ENCODE assay signal across 9 cellular contexts in the genomic region with DNA sequence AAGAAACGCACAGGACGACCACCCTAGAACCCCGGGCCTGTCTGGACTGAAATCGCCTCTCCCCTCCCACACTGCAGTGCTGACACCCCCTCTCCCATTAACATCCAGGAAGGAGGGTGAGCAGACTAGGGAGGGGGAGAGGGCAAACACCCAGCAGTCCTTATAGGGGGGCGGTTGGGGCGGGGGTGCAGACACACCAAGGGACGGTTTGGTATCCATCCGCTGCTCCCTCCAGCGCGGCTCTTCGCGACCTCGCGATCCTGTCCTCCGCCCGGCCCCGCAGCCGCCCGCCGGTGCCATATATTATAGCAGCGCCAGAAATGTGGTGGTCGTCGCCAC. TPM values are rescaled to one million over a fixed set of nuclear protein-coding genes. Genes with fewer than 3 reads are reported as not detected.
DNase-seq lines count a peak whose midpoint lies in the region; ATAC-seq, FAIRE-seq and TF ChIP-seq lines count a peak whose summit lies in the region.
"Had no signal": no experiment of that assay in that cellular context is flagged by ENCODE, and none has a peak within 500 bp of the region (broad histone marks: within the 10 kb centered on the region; RNA-seq: fewer than 3 reads in every experiment).

No MANE protein-coding gene starts in this region.

- peak overlapping the region; percentile 78 for H3K27ac ChIP-seq in CD8-positive, alpha-beta T cell (ENCODE audit: low read depth, low read length)
- H3K27ac ChIP-seq in RWPE2 (ENCODE audit: poor library complexity, severe bottlenecking), result no peak overlapping the region
- H3K27ac ChIP-seq in pancreas, result no peak overlapping the region

- H3K36me3 Mint-ChIP-seq in CD8-positive, alpha-beta T cell, result peaks cover 30% of the 10 kb centered on the region
- peaks cover 8% of the 10 kb centered on the region for H3K36me3 Mint-ChIP-seq in Calu3 (ENCODE audit: insufficient read depth, unreplicated experiment)

- H3K4me3 Mint-ChIP-seq in CD8-positive, alpha-beta T cell, result peak overlapping the region; percentile 99
- no peak overlapping the region for H3K4me3 Mint-ChIP-seq in Calu3 (ENCODE audit: low read depth, unreplicated experiment)

- no peaks in the 10 kb centered on the region for H3K36me3 ChIP-seq in CD8-positive, alpha-beta T cell (ENCODE audit: insufficient read depth, low read length)
- H3K36me3 ChIP-seq in RWPE2 (ENCODE audit: low read depth) (no peaks in the 10 kb centered on the region), pancreas (no peaks in the 10 kb centered on the region)

- WGBS in pancreas, 2 donors, result 17 to 47% methylated on average over 18 to 23 of the region's 23 CpGs

- no TSS peak for BruUV-seq in Calu3 (replicated peaks; lab: Mats Ljungman, UMichigan)

- POLR2A ChIA-PET in CD8-positive, alpha-beta T cell (lab: Charles Lee), result no interaction called here

- peak; percentile 8 for ATAC-seq in CD8-positive, alpha-beta T cell
- no peak for ATAC-seq in RWPE2 (ENCODE audit: low read depth)
- peak in 3 of 4 donors; percentile 17 to 46 (median 33) for ATAC-seq in pancreas

- peaks cover 34% of the 10 kb centered on the region for H3K4me1 Mint-ChIP-seq in CD8-positive, alpha-beta T cell (ENCODE audit: low read depth)
- no peaks in the 10 kb centered on the region for H3K4me1 Mint-ChIP-seq in Calu3 (ENCODE audit: low read depth, unreplicated experiment)

- CTCF ChIA-PET in CD8-positive, alpha-beta T cell (lab: Charles Lee), result no interaction called here
- CTCF ChIA-PET in Calu3 (lab: Charles Lee), result no interaction called here

- peak in 1 of 7 experiments; percentile 16 for DNase-seq in CD8-positive, alpha-beta T cell
- DNase-seq in RWPE2 (ENCODE audit: low spot score) (no peak), fibroblast of pulmonary artery (ENCODE audit: low read depth) (no peak), pancreas (no peak), hepatic stellate cell (ENCODE audit: low spot score) (no peak), NCI-H2171 treated with DMSO at 0.1 percent for 48 hours (lab: John Stamatoyannopoulos, UW) (no peak), Calu3 (no peak), DMS53 treated with DMSO at 0.1 percent for 48 hours (lab: John Stamatoyannopoulos, UW; ENCODE audit: unreplicated experiment) (no peak)

- no peaks in the 10 kb centered on the region for H3K27me3 ChIP-seq in CD8-positive, alpha-beta T cell (ENCODE audit: insufficient read depth, low read length)
- H3K27me3 ChIP-seq in RWPE2 (ENCODE audit: insufficient read depth, poor library complexity, severe bottlenecking), result no peaks in the 10 kb centered on the region
- no peaks in the 10 kb centered on the region for H3K27me3 ChIP-seq in pancreas

- intact Hi-C loops in CD8-positive, alpha-beta T cell (cut with DNase I, micrococcal nuclease), result loop anchor here (1.0 to 10.0 kb wide), 6 partner anchors 8 to 1239 kb away; a partner anchor contains a TSS
- intact Hi-C loops in pancreas (cut with DNase I), result no loop called here
- intact Hi-C loops in Calu3 (cut with micrococcal nuclease; ENCODE audit: unreplicated experiment), result no loop called here

- H3K9me3 Mint-ChIP-seq in CD8-positive, alpha-beta T cell, result no peaks in the 10 kb centered on the region
- no peaks in the 10 kb centered on the region for H3K9me3 Mint-ChIP-seq in Calu3 (ENCODE audit: low read depth, unreplicated experiment)

- H3K4me3 ChIP-seq in CD8-positive, alpha-beta T cell (ENCODE audit: low read depth, low read length), result peak overlapping the region; percentile 73
- H3K4me3 ChIP-seq in RWPE2 (ENCODE audit: severe bottlenecking), result peak overlapping the region; percentile 16
- H3K4me3 ChIP-seq in fibroblast of pulmonary artery (replicated peaks; ENCODE audit: low read depth, low read length), result peak overlapping the region; percentile 53
- peak overlapping the region; percentile 10 to 53 (median 34) for H3K4me3 ChIP-seq in pancreas

- no peaks in the 10 kb centered on the region for H3K27me3 Mint-ChIP-seq in CD8-positive, alpha-beta T cell (ENCODE audit: low read depth)
- no peaks in the 10 kb centered on the region for H3K27me3 Mint-ChIP-seq in Calu3 (ENCODE audit: unreplicated experiment)

- H3K4me1 ChIP-seq in CD8-positive, alpha-beta T cell (ENCODE audit: insufficient read depth, low read length), result peaks cover 13% of the 10 kb centered on the region
- no peaks in the 10 kb centered on the region for H3K4me1 ChIP-seq in RWPE2 (ENCODE audit: insufficient read depth, poor library complexity, severe bottlenecking)
- H3K4me1 ChIP-seq in pancreas, result no peaks in the 10 kb centered on the region

- no peak for FAIRE-seq in pancreas (lab: Jason Lieb, UNC)
- FAIRE-seq: GM12878 had no signal

- no peak for TF ChIP-seq CTCF in CD8-positive, alpha-beta T cell (IDR thresholded peaks at IDR 0.05)
- TF ChIP-seq CTCF in RWPE2 (IDR thresholded peaks at IDR 0.05; ENCODE audit: poor library complexity, severe bottlenecking) (no peak), fibroblast of pulmonary artery (IDR thresholded peaks at IDR 0.05; ENCODE audit: low read length, missing control alignments) (no peak), pancreas (IDR thresholded peaks at IDR 0.05) (no peak), Calu3 (IDR thresholded peaks at IDR 0.05; ENCODE audit: unreplicated experiment) (no peak)

- H3K27ac Mint-ChIP-seq in CD8-positive, alpha-beta T cell, result peak overlapping the region; percentile 98
- H3K27ac Mint-ChIP-seq in Calu3 (ENCODE audit: unreplicated experiment), result no peak overlapping the region

- H3K9me3 ChIP-seq in CD8-positive, alpha-beta T cell (ENCODE audit: low read length), result no peaks in the 10 kb centered on the region
- H3K9me3 ChIP-seq in RWPE2 (ENCODE audit: severe bottlenecking) (no peaks in the 10 kb centered on the region), pancreas (no peaks in the 10 kb centered on the region)

RNA-seq across cellular contexts. Expression of a gene that starts 0.4 kb away (rescaled TPM):
- total RNA-seq in CD8-positive, alpha-beta T cell, result 10 to 100 TPM; 65.4 to 67.3 TPM
- total RNA-seq in pancreas, result 1 to 10 TPM; 1.4 to 4.0 (median 3.1) TPM
- polyA plus RNA-seq in pancreas, result 10 to 100 TPM in 1 of 2 donors, 1 to 10 TPM in 1; 6.6 to 15.8 TPM
- total RNA-seq in Calu3 (2022), result 3.6 and 3.9 TPM in 2 replicates

RNA-seq across cellular contexts. Expression of a gene that starts 51.6 kb away (rescaled TPM):
- 10 to 100 TPM; 13.3 to 14.7 TPM for total RNA-seq in CD8-positive, alpha-beta T cell
- total RNA-seq in pancreas (10 to 100 TPM in 1 of 6 donors, 1 to 10 TPM in 5; 6.1 to 10.4 (median 8.0) TPM), Calu3 (2022) (22.4 and 23.7 TPM in 2 replicates)
- 1 to 10 TPM; 5.5 to 9.8 TPM for polyA plus RNA-seq in pancreas

Comparison
In these comparisons a context has a peak if more than half of its experiments do, and no peak if none do; other contexts are left out.
1. H3K4me3 ChIP-seq: peak in every context shown above with its lines; median percentile 73 in CD8-positive, alpha-beta T cell; 53 in fibroblast of pulmonary artery; 34 in pancreas; 16 in RWPE2.
2. RNA of a gene that starts 0.4 kb away (total RNA-seq): 65.4 to 67.3 TPM in CD8-positive, alpha-beta T cell; 3.6 to 3.9 TPM in Calu3 and 1.4 to 4.0 TPM in pancreas; every median in the first group is over 10 times any median in the second.
3. intact Hi-C loops: an anchor here in CD8-positive, alpha-beta T cell (1.0 to 10.0 kb wide); none called in pancreas and Calu3.